In genomic region chr19:54481326-54481930, GRCh38 we compare ENCODE assay signal across 8 cellular contexts. TPM values are rescaled to one million over a fixed set of nuclear protein-coding genes. Genes with fewer than 3 reads are reported as not detected.
A peak's percentile ranks its signal among the peaks of the same experiment; 100 is the strongest.
DNase-seq lines count a peak whose midpoint lies in the region; ATAC-seq and TF ChIP-seq lines count a peak whose summit lies in the region.

No MANE protein-coding gene starts in this region.

- no peak overlapping the region for H3K27ac Mint-ChIP-seq in MCF 10A (ENCODE audit: low read depth, unreplicated experiment)
- no peak overlapping the region for H3K27ac Mint-ChIP-seq in type B pancreatic cell

- no peaks in the 10 kb centered on the region for H3K4me1 Mint-ChIP-seq in MCF 10A (ENCODE audit: insufficient read depth, unreplicated experiment)
- peaks cover 18% of the 10 kb centered on the region for H3K4me1 Mint-ChIP-seq in type B pancreatic cell (ENCODE audit: unreplicated experiment)

- no peaks in the 10 kb centered on the region for H3K9me3 ChIP-seq in PC-9 (ENCODE audit: insufficient read depth, low read depth)

- H3K9me3 Mint-ChIP-seq in MCF 10A (ENCODE audit: unreplicated experiment) (no peaks in the 10 kb centered on the region), type B pancreatic cell (no peaks in the 10 kb centered on the region)

- H3K79me2 ChIP-seq in PC-9 (ENCODE audit: low read depth): no peaks in the 10 kb centered on the region

- no peaks in the 10 kb centered on the region for H3K4me1 ChIP-seq in PC-9 (replicated peaks; ENCODE audit: insufficient read depth)

- no peak overlapping the region for H3K4me2 ChIP-seq in PC-9

- no peak overlapping the region for H3K4me3 ChIP-seq in HL-60 (replicated peaks; ENCODE audit: insufficient read depth, low read length)
- H3K4me3 ChIP-seq in PC-9: no peak overlapping the region

- H3K27me3 ChIP-seq in HL-60 (ENCODE audit: insufficient read depth, poor library complexity, severe bottlenecking): peaks cover 24% of the 10 kb centered on the region
- H3K27me3 ChIP-seq in PC-9 (ENCODE audit: insufficient read depth, low read depth): peaks cover 28% of the 10 kb centered on the region

- no peaks in the 10 kb centered on the region for H3F3A ChIP-seq in PC-9 (ENCODE audit: insufficient read depth, low read depth)

- no peak overlapping the region for H2AFZ ChIP-seq in PC-9

- peak; percentile 56 for TF ChIP-seq CTCF in HL-60 (IDR thresholded peaks at IDR 0.05; ENCODE audit: insufficient read depth, low read length)
- TF ChIP-seq CTCF in PC-9 (conservative IDR thresholded peaks at IDR 0.05): peak; percentile 89
- TF ChIP-seq CTCF in MCF 10A (IDR thresholded peaks at IDR 0.05; ENCODE audit: unreplicated experiment): peak; percentile 55
- peak; percentile 84 for TF ChIP-seq CTCF in type B pancreatic cell (conservative IDR thresholded peaks at IDR 0.05)

- no peaks in the 10 kb centered on the region for H3K9me2 ChIP-seq in PC-9 (ENCODE audit: insufficient read depth)

- intact Hi-C loops in PC-9 (cut with micrococcal nuclease; ENCODE audit: unreplicated experiment) (no loop called here), MCF 10A (cut with micrococcal nuclease) (loop anchor here (2.0 kb wide), 1 partner anchor 195 kb away; no protein-coding TSS in a partner anchor), left colon (cut with DNase I, micrococcal nuclease) (loop anchor here in 1 of 2 donors (10.0 kb wide), 1 partner anchor 193 kb away; no protein-coding TSS in a partner anchor)

- H3K36me3 ChIP-seq in PC-9 (ENCODE audit: low read depth): no peaks in the 10 kb centered on the region

- no peak overlapping the region for H3K4me3 Mint-ChIP-seq in MCF 10A (ENCODE audit: unreplicated experiment)
- H3K4me3 Mint-ChIP-seq in type B pancreatic cell: no peak overlapping the region

- peak; percentile 35 for ATAC-seq in left colon
- no peak for ATAC-seq in GM19351 (IDR thresholded peaks at IDR 0.05; ENCODE audit: unreplicated experiment)
- no peak for ATAC-seq in HG03108 (IDR thresholded peaks at IDR 0.05; ENCODE audit: unreplicated experiment)

- H3K36me3 Mint-ChIP-seq in MCF 10A (ENCODE audit: insufficient read depth, unreplicated experiment) (no peaks in the 10 kb centered on the region), type B pancreatic cell (no peaks in the 10 kb centered on the region)

- POLR2A ChIA-PET in PC-9 (lab: Charles Lee; ENCODE audit: unreplicated experiment) (no interaction called here), MCF 10A (lab: Yijun Ruan, JAX) (no interaction called here)

- BruUV-seq in PC-9 (replicated peaks; lab: Mats Ljungman, UMichigan) (no TSS peak), MCF 10A (replicated peaks; lab: Mats Ljungman, UMichigan) (no TSS peak)

- peak; percentile 60 for DNase-seq in DMS79 treated with DMSO at 0.1 percent for 48 hours (lab: John Stamatoyannopoulos, UW)
- peak in 1 of 2 experiments; percentile 28 for DNase-seq in HL-60 (ENCODE audit: low read depth in 1 of 2, low spot score in 1 of 2)
- peak; percentile 32 to 40 for DNase-seq in PC-9
- DNase-seq in MCF 10A (ENCODE audit: unreplicated experiment): peak; percentile 59
- no peak for DNase-seq in left colon
- DNase-seq in type B pancreatic cell (ENCODE audit: extremely low spot score, unreplicated experiment): no peak

- H3K27me3 Mint-ChIP-seq in MCF 10A (ENCODE audit: insufficient read depth, unreplicated experiment) (peaks cover 23% of the 10 kb centered on the region), type B pancreatic cell (peaks cover 31% of the 10 kb centered on the region)

- no peaks in the 10 kb centered on the region for H4K20me1 ChIP-seq in PC-9 (ENCODE audit: insufficient read depth)

- CTCF ChIA-PET in PC-9 (lab: Charles Lee): interaction anchor here (0.5 to 0.7 kb wide), 7 partner anchors 11 to 688 kb away, joined by 3 to 7 read pairs (median 5); no protein-coding TSS in a partner anchor
- CTCF ChIA-PET in MCF 10A (lab: Yijun Ruan, JAX): interaction anchor here (0.6 to 2.1 kb wide), 38 partner anchors 9 to 1486 kb away, joined by 3 to 11 read pairs (median 4); partner anchors contain the start of genes LENG8 and LILRB4

- H3K27ac ChIP-seq in HL-60 (replicated peaks) (no peak overlapping the region), PC-9 (no peak overlapping the region)

RNA-seq across cellular contexts. Expression of gene CDC42EP5, which starts 8.3 kb away (rescaled TPM):
- 25.1 and 48.5 TPM in 2 replicates for total RNA-seq in PC-9 (2021)
- 3.0 TPM in 2 replicates for total RNA-seq in MCF 10A (2022)
- 100 to 1,000 TPM; 501 to 569 TPM for total RNA-seq in left colon
- 16.1 and 24.3 TPM in 2 replicates for total RNA-seq in type B pancreatic cell (ENCODE audit: low replicate concordance)

RNA-seq across cellular contexts. Expression of gene LENG9, which starts 17.9 kb away (rescaled TPM):
- total RNA-seq in PC-9 (2021) (7.0 and 8.9 TPM in 2 replicates), MCF 10A (2022) (6.9 and 9.3 TPM in 2 replicates), left colon (10 to 100 TPM; 16.7 to 17.1 TPM), type B pancreatic cell (ENCODE audit: low replicate concordance) (3.9 and 4.2 TPM in 2 replicates)

RNA-seq across cellular contexts. Expression of gene LAIR2, which starts 21.2 kb away (rescaled TPM):
- total RNA-seq in PC-9 (2021) (not detected in 2 replicates), MCF 10A (2022) (not detected in 2 replicates), left colon (not detected), type B pancreatic cell (ENCODE audit: low replicate concordance) (not detected in 2 replicates)

RNA-seq across cellular contexts. Expression of gene LENG8, which starts 32.4 kb away (rescaled TPM):
- 274 and 279 TPM in 2 replicates for total RNA-seq in PC-9 (2021)
- 238 and 249 TPM in 2 replicates for total RNA-seq in MCF 10A (2022)
- total RNA-seq in left colon: 100 to 1,000 TPM; 146 to 156 TPM
- total RNA-seq in type B pancreatic cell (ENCODE audit: low replicate concordance): 135 and 196 TPM in 2 replicates

Comparison
In these comparisons a context has a peak if more than half of its experiments do, and no peak if none do; other contexts are left out.
1. DNase-seq: peak in DMS79 treated with DMSO at 0.1 percent for 48 hours (single experiment), PC-9 (2 of 2) and MCF 10A (single experiment); none in left colon (0 of 2) and type B pancreatic cell (single experiment).
2. RNA of gene CDC42EP5, which starts 8.3 kb away (total RNA-seq): 501 to 569 TPM in left colon; 25.1 to 48.5 TPM in PC-9, 16.1 to 24.3 TPM in type B pancreatic cell and 3.0 TPM in MCF 10A; every median in the first group is over 10 times any median in the second.
3. Peak in every context shown above with its lines, with median percentiles within 50 percentile points of each other: CTCF ChIP-seq.